ENCODE assay signal across 11 cellular contexts in the genomic region with DNA sequence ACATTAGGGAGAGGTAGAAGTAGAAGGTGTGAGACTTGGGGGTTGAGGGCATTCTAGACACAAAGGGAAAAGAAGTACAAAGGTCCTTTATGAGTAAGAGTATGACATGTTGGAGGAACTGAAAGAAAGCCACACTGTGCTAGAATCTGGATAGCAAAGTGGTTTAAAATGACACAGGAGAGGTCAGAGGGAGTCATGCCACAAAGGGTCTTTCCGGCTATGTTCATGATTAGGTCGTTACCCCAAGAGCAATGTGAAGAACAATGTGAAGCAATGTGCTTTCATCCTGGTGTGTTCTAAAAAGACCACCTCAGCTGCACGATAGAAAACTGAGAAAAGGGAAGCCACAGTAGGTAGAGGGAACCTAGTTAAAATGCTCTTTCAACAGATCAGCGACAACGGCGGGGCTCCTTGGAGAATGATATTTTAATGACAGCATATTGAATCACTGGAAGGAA. TPM values are rescaled to one million over a fixed set of nuclear protein-coding genes. Genes with fewer than 3 reads are reported as not detected.
DNase-seq lines count a peak whose midpoint lies in the region; ATAC-seq and TF ChIP-seq lines count a peak whose summit lies in the region.
"Had no signal": no experiment of that assay in that cellular context is flagged by ENCODE, and none has a peak within 500 bp of the region (broad histone marks: within the 10 kb centered on the region; RNA-seq: fewer than 3 reads in every experiment).

No MANE protein-coding gene starts in this region.

- no peak for TF ChIP-seq CTCF in prostate gland (IDR thresholded peaks at IDR 0.05)

- DNase-seq in SKM-1 treated with dmso at 0.1 percent for 144 hours (lab: John Stamatoyannopoulos, UW; ENCODE audit: unreplicated experiment) (peak; percentile 35), prostate gland (ENCODE audit: low spot score) (no peak), NCI-H345 (lab: John Stamatoyannopoulos, UW) (no peak), superior temporal gyrus (ENCODE audit: extremely low spot score) (no peak)
- no peak for DNase-seq in activated CD4-positive, alpha-beta T cell treated with anti-CD3 and anti-CD28 coated beads, Interleukin-2, amount 50 U/mL, for 1 hour
- DNase-seq: foreskin keratinocyte had no signal

- H3K27me3 ChIP-seq in ACC112 (ENCODE audit: insufficient read depth, low read length): no peaks in the 10 kb centered on the region
- no peaks in the 10 kb centered on the region for H3K27me3 ChIP-seq in prostate gland (replicated peaks; ENCODE audit: insufficient read depth)
- H3K27me3 ChIP-seq: BLaER1, foreskin keratinocyte had no signal

- intact Hi-C loops in prostate gland (cut with DNase I): no loop called here

- peak overlapping the region; percentile 61 for H3K27ac ChIP-seq in ACC112 (ENCODE audit: low read depth, low read length)
- no peak overlapping the region for H3K27ac ChIP-seq in prostate gland
- H3K27ac ChIP-seq: BLaER1, foreskin keratinocyte, skin epidermis had no signal

- H3K9me3 ChIP-seq in prostate gland: no peaks in the 10 kb centered on the region

- ATAC-seq in GM19328 (IDR thresholded peaks at IDR 0.05; ENCODE audit: unreplicated experiment) (peak; percentile 86), HG03064 (IDR thresholded peaks at IDR 0.05; ENCODE audit: low read depth, unreplicated experiment) (peak; percentile 84)
- ATAC-seq: foreskin keratinocyte had no signal

- peaks cover 6% of the 10 kb centered on the region for H3K79me2 ChIP-seq in ACC112 (ENCODE audit: control insufficient read depth, insufficient read depth, low read length, unreplicated experiment)

- H3K36me3 ChIP-seq in ACC112 (ENCODE audit: insufficient read depth, low read length) (peaks cover 12% of the 10 kb centered on the region), prostate gland (no peaks in the 10 kb centered on the region)

- H2AFZ ChIP-seq in ACC112 (ENCODE audit: low read length, unreplicated experiment): peak overlapping the region; percentile 47

- WGBS in prostate gland: 80% methylated on average over 6 of the region's 6 CpGs

- TF ChIP-seq POLR2A in prostate gland (IDR thresholded peaks at IDR 0.05): no peak

- H3K4me1 ChIP-seq in ACC112 (ENCODE audit: control insufficient read depth, insufficient read depth, low read length, unreplicated experiment) (peaks cover 47% of the 10 kb centered on the region), prostate gland (replicated peaks) (no peaks in the 10 kb centered on the region)
- H3K4me1 ChIP-seq: foreskin keratinocyte had no signal

- peak overlapping the region; percentile 64 for H3K4me3 ChIP-seq in ACC112 (ENCODE audit: low read depth, low read length)
- H3K4me3 ChIP-seq in prostate gland: no peak overlapping the region
- H3K4me3 ChIP-seq: BLaER1, skin epidermis had no signal

RNA-seq across cellular contexts. Expression of gene SMIM14, which starts 29.2 kb away (rescaled TPM):
- total RNA-seq in prostate gland: 100 to 1,000 TPM in 1 of 2 donors, 10 to 100 TPM in 1; 36.1 to 101 TPM
